ENCODE assay signal across 29 cellular contexts in the genomic region with DNA sequence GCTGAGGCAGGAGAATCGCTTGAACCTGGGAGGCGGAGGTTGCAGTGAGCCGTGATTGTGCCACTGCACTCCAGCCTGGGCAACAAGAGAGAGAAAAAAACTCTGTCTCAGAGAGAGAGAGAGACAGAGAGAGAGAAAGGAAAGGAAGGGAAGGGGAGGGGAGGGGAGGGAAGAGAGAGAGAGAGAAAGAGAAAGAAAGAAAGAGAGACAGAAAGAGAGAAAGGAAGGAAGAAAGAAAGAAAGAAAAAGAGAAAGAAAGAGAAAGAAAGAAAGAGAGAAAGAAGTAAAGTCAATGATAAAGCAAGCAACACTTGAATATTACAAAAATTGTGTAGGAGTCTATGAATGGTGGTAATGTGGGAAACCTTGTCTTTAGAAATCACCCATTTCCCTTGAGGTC.
"Had no signal": no experiment of that assay in that cellular context is flagged by ENCODE, and none has a peak within 500 bp of the region (broad histone marks: within the 10 kb centered on the region; RNA-seq: fewer than 3 reads in every experiment).

No MANE protein-coding gene starts in this region.

- H3K36me3 ChIP-seq: neutrophil, pancreas, right lobe of liver, sigmoid colon, stomach, thoracic aorta, thyroid gland, tibial nerve, upper lobe of left lung, vagina had no signal

- H3K9me3 Mint-ChIP-seq: natural killer cell treated with Interleukin-12 subunit alpha and Interleukin-12 subunit beta and Interleukin-15 and Interleukin-18, amount 100 ng/mL, for 72 hours had no signal

- H3K4me1 Mint-ChIP-seq: neural crest cell; stimulated activated effector memory CD8-positive, alpha-beta T cell treated with anti-CD3 and anti-CD28 coated beads, Interleukin-12 subunit alpha, Interleukin-12 subunit beta, amount 100 ng/mL, for 72 hours; stimulated activated naive B cell treated with anti-CD40 and anti-IgM and Interleukin-4, amounts not matched to agents 10 μg/mL and 1 μg/mL and 100 μg/mL, for 72 hours had no signal

- H3K27ac ChIP-seq: neutrophil, pancreas, psoas muscle, right lobe of liver, sigmoid colon, stomach, thoracic aorta, thyroid gland, tibial nerve, upper lobe of left lung, vagina had no signal

- FAIRE-seq: pancreas, small intestine, urothelium cell line had no signal

- H3K4me3 ChIP-seq: pancreas, psoas muscle, right lobe of liver, sigmoid colon, stomach, thoracic aorta, thyroid gland, tibial nerve, upper lobe of left lung, vagina had no signal

- H3K4me1 ChIP-seq: pancreas, psoas muscle, right lobe of liver, sigmoid colon, stomach, thyroid gland, tibial nerve, upper lobe of left lung, vagina had no signal

- H3K9me3 ChIP-seq: neutrophil, pancreas, psoas muscle, right lobe of liver, sigmoid colon, thoracic aorta, thyroid gland, upper lobe of left lung, vagina had no signal

- H3K36me3 Mint-ChIP-seq: natural killer cell treated with Interleukin-12 subunit alpha and Interleukin-12 subunit beta and Interleukin-15 and Interleukin-18, amount 100 ng/mL, for 72 hours; stimulated activated effector memory CD8-positive, alpha-beta T cell treated with anti-CD3 and anti-CD28 coated beads, Interleukin-12 subunit alpha, Interleukin-12 subunit beta, amount 100 ng/mL, for 72 hours; stimulated activated naive B cell treated with anti-CD40 and anti-IgM and Interleukin-4, amounts not matched to agents 10 μg/mL and 1 μg/mL and 100 μg/mL, for 72 hours had no signal

- H3K27me3 ChIP-seq: right lobe of liver, thyroid gland, upper lobe of left lung, vagina had no signal

- H3K27me3 Mint-ChIP-seq: stimulated activated naive B cell treated with anti-CD40 and anti-IgM and Interleukin-4, amounts not matched to agents 10 μg/mL and 1 μg/mL and 100 μg/mL, for 72 hours; stimulated activated naive CD8-positive, alpha-beta T cell treated with anti-CD3 and anti-CD28 coated beads, Interleukin-15, Interleukin-2, amounts not matched to agents 100 ng/mL and 50 ng/mL, for 24 hours had no signal

- H3K27ac Mint-ChIP-seq: natural killer cell treated with Interleukin-12 subunit alpha and Interleukin-12 subunit beta and Interleukin-15 and Interleukin-18, amount 100 ng/mL, for 72 hours; progenitor cell of endocrine pancreas; stimulated activated effector memory CD8-positive, alpha-beta T cell treated with anti-CD3 and anti-CD28 coated beads, Interleukin-12 subunit alpha, Interleukin-12 subunit beta, amount 100 ng/mL, for 72 hours; stimulated activated naive B cell treated with anti-CD40 and anti-IgM and Interleukin-4, amounts not matched to agents 10 μg/mL and 1 μg/mL and 100 μg/mL, for 72 hours; stimulated activated naive CD8-positive, alpha-beta T cell treated with anti-CD3 and anti-CD28 coated beads, Interleukin-15, Interleukin-2, amounts not matched to agents 100 ng/mL and 50 ng/mL, for 24 hours had no signal

- H3K4me3 Mint-ChIP-seq: natural killer cell treated with Interleukin-12 subunit alpha and Interleukin-12 subunit beta and Interleukin-15 and Interleukin-18, amount 100 ng/mL, for 72 hours; nephron progenitor cell; neural crest cell; stimulated activated effector memory CD8-positive, alpha-beta T cell treated with anti-CD3 and anti-CD28 coated beads, Interleukin-12 subunit alpha, Interleukin-12 subunit beta, amount 100 ng/mL, for 72 hours; stimulated activated naive B cell treated with anti-CD40 and anti-IgM and Interleukin-4, amounts not matched to agents 10 μg/mL and 1 μg/mL and 100 μg/mL, for 72 hours; stimulated activated naive CD8-positive, alpha-beta T cell treated with anti-CD3 and anti-CD28 coated beads, Interleukin-15, Interleukin-2, amounts not matched to agents 100 ng/mL and 50 ng/mL, for 24 hours had no signal

- DNase-seq: nephron progenitor cell; nucleus accumbens; pancreas; posterior cingulate gyrus; psoas muscle; right cardiac atrium; right lobe of liver; sigmoid colon; small intestine; stimulated activated CD4-positive, alpha-beta T cell treated with anti-CD3 and anti-CD28 coated beads, Interleukin-15, amount 100 ng/mL, for 24 hours; stimulated activated CD4-positive, alpha-beta T cell treated with anti-CD3 and anti-CD28 coated beads, Interleukin-2, amount 100 ng/mL, for 24 hours; stimulated activated CD4-positive, alpha-beta T cell treated with anti-CD3 and anti-CD28 coated beads, Interleukin-2, amount 100 ng/mL, for 48 hours; stimulated activated CD4-positive, alpha-beta T cell treated with anti-CD3 and anti-CD28 coated beads, Interleukin-4, amount 100 ng/mL, for 24 hours; stimulated activated naive B cell treated with anti-CD40 and anti-IgM and Interleukin-4, amounts not matched to agents 10 μg/mL and 1 μg/mL and 100 μg/mL, for 72 hours; stimulated activated naive CD4-positive, alpha-beta T cell treated with Interleukin-2 at 50 U/mL for 16 hours; stomach; thyroid gland; trophoblast cell; upper lobe of left lung had no signal

- ATAC-seq: natural killer cell treated with Interleukin-12 subunit alpha and Interleukin-12 subunit beta and Interleukin-15 and Interleukin-18, amount 100 ng/mL, for 72 hours; pancreas; psoas muscle; right cardiac atrium; right lobe of liver; stimulated activated effector memory CD8-positive, alpha-beta T cell treated with anti-CD3 and anti-CD28 coated beads, Interleukin-12 subunit alpha, Interleukin-12 subunit beta, amount 100 ng/mL, for 72 hours; stimulated activated naive B cell treated with anti-CD40 and anti-IgM and Interleukin-4, amounts not matched to agents 10 μg/mL and 1 μg/mL and 100 μg/mL, for 72 hours had no signal
